Comparison of ENCODE assay signal across 13 cellular contexts in genomic region chr19:7386308-7386707, GRCh38. TPM values are rescaled to one million over a fixed set of nuclear protein-coding genes. Genes with fewer than 3 reads are reported as not detected.
DNase-seq lines count a peak whose midpoint lies in the region; ATAC-seq and TF ChIP-seq lines count a peak whose summit lies in the region.
"Had no signal": no experiment of that assay in that cellular context is flagged by ENCODE, and none has a peak within 500 bp of the region (broad histone marks: within the 10 kb centered on the region; RNA-seq: fewer than 3 reads in every experiment).

No MANE protein-coding gene starts in this region.

- H3K27ac Mint-ChIP-seq in activated T-cell treated with anti-CD3 and anti-CD28 coated beads, Interleukin-2, amount 50 U/mL, for 72 hours = peak overlapping the region; percentile 60
- H3K27ac Mint-ChIP-seq in central memory CD8-positive, alpha-beta T cell (ENCODE audit: low read depth) = peak overlapping the region; percentile 83

- peaks cover 25% of the 10 kb centered on the region for H3K4me1 Mint-ChIP-seq in activated T-cell treated with anti-CD3 and anti-CD28 coated beads, Interleukin-2, amount 50 U/mL, for 72 hours (ENCODE audit: low read depth)
- peaks cover 21% of the 10 kb centered on the region for H3K4me1 Mint-ChIP-seq in activated T-cell treated with anti-CD3 and anti-CD28 coated beads, Interleukin-2, amount 50 U/mL, for 4 hours (ENCODE audit: low read depth)
- peaks cover 19% of the 10 kb centered on the region for H3K4me1 Mint-ChIP-seq in central memory CD8-positive, alpha-beta T cell

- H3K36me3 Mint-ChIP-seq in activated T-cell treated with anti-CD3 and anti-CD28 coated beads, Interleukin-2, amount 50 U/mL, for 72 hours (ENCODE audit: insufficient read depth in 2 of 2) = no peaks in the 10 kb centered on the region
- H3K36me3 Mint-ChIP-seq in activated T-cell treated with anti-CD3 and anti-CD28 coated beads, Interleukin-2, amount 50 U/mL, for 4 hours (ENCODE audit: insufficient read depth) = peaks cover 16% of the 10 kb centered on the region
- peaks cover 66% of the 10 kb centered on the region for H3K36me3 Mint-ChIP-seq in central memory CD8-positive, alpha-beta T cell (ENCODE audit: insufficient read depth)

- no peaks in the 10 kb centered on the region for H3K9me3 Mint-ChIP-seq in activated T-cell treated with anti-CD3 and anti-CD28 coated beads, Interleukin-2, amount 50 U/mL, for 72 hours
- no peaks in the 10 kb centered on the region for H3K9me3 Mint-ChIP-seq in activated T-cell treated with anti-CD3 and anti-CD28 coated beads, Interleukin-2, amount 50 U/mL, for 4 hours
- no peaks in the 10 kb centered on the region for H3K9me3 Mint-ChIP-seq in central memory CD8-positive, alpha-beta T cell

- peak; percentile 11; the same call in 1 of the 2 replicates for TF ChIP-seq RAD21 in Ishikawa (IDR thresholded peaks at IDR 0.05; ENCODE audit: low read depth)

- DNase-seq in activated T-cell treated with anti-CD3 and anti-CD28 coated beads, Interleukin-2, amount 50 U/mL, for 72 hours = peak; percentile 10 to 43
- no peak for DNase-seq in activated T-cell treated with anti-CD3 and anti-CD28 coated beads, Interleukin-2, amount 50 U/mL, for 4 hours
- DNase-seq in central memory CD8-positive, alpha-beta T cell (ENCODE audit: low spot score in 2 of 2) = no peak
- DNase-seq in renal cortical epithelial cell (ENCODE audit: low read depth) = peak; percentile 7
- no peak for DNase-seq in NK-92 (lab: John Stamatoyannopoulos, UW; ENCODE audit: unreplicated experiment)
- DNase-seq in GOT3 (lab: John Stamatoyannopoulos, UW) = no peak
- no peak for DNase-seq in HK-2 (ENCODE audit: unreplicated experiment)
- DNase-seq: AML-193, KG1, NCI-H446 treated with DMSO at 0.1 percent for 48 hours, retina had no signal

- peak in 1 of 2 donors; percentile 53 for ATAC-seq in activated T-cell treated with anti-CD3 and anti-CD28 coated beads, Interleukin-2, amount 50 U/mL, for 72 hours (replicated peaks in 1 of 2)
- ATAC-seq in activated T-cell treated with anti-CD3 and anti-CD28 coated beads, Interleukin-2, amount 50 U/mL, for 4 hours = no peak
- no peak for ATAC-seq in central memory CD8-positive, alpha-beta T cell (replicated peaks; ENCODE audit: extremely low read depth, poor library complexity, severe bottlenecking)
- ATAC-seq: gastroesophageal sphincter had no signal

- H3K27me3 Mint-ChIP-seq in activated T-cell treated with anti-CD3 and anti-CD28 coated beads, Interleukin-2, amount 50 U/mL, for 72 hours (ENCODE audit: low read depth) = no peaks in the 10 kb centered on the region
- no peaks in the 10 kb centered on the region for H3K27me3 Mint-ChIP-seq in activated T-cell treated with anti-CD3 and anti-CD28 coated beads, Interleukin-2, amount 50 U/mL, for 4 hours (ENCODE audit: low read depth)
- no peaks in the 10 kb centered on the region for H3K27me3 Mint-ChIP-seq in central memory CD8-positive, alpha-beta T cell

- peak overlapping the region; percentile 20 to 36 for H3K4me3 Mint-ChIP-seq in activated T-cell treated with anti-CD3 and anti-CD28 coated beads, Interleukin-2, amount 50 U/mL, for 72 hours
- H3K4me3 Mint-ChIP-seq in activated T-cell treated with anti-CD3 and anti-CD28 coated beads, Interleukin-2, amount 50 U/mL, for 4 hours = no peak overlapping the region
- H3K4me3 Mint-ChIP-seq in central memory CD8-positive, alpha-beta T cell = no peak overlapping the region

- TF ChIP-seq EP300 in Ishikawa (IDR thresholded peaks at IDR 0.05; ENCODE audit: borderline replicate concordance) = no peak

TF ChIP-seq in Ishikawa, 13 proteins besides CTCF, POLR2A, EP300 and RAD21:
- TF ChIP-seq REST (IDR thresholded peaks at IDR 0.05; ENCODE audit: low read depth) = no peak
- no peak for TF ChIP-seq YY1 (IDR thresholded peaks at IDR 0.05; ENCODE audit: low read depth)
- no peak for TF ChIP-seq USF1 (IDR thresholded peaks at IDR 0.05)
- no peak for TF ChIP-seq TCF12 (IDR thresholded peaks at IDR 0.05; ENCODE audit: low read depth)
- TF ChIP-seq MAX (IDR thresholded peaks at IDR 0.05) = no peak
- no peak for TF ChIP-seq CREB1 (IDR thresholded peaks at IDR 0.05; ENCODE audit: low read depth)

RNA-seq across cellular contexts. Expression of gene ARHGEF18, which starts 37.6 kb away (rescaled TPM):
- 10 to 100 TPM; 32.8 to 42.7 TPM for total RNA-seq in activated T-cell treated with anti-CD3 and anti-CD28 coated beads, Interleukin-2, amount 50 U/mL, for 72 hours
- 10 to 100 TPM; 33.2 to 38.6 (median 35.4) TPM for total RNA-seq in activated T-cell treated with anti-CD3 and anti-CD28 coated beads, Interleukin-2, amount 50 U/mL, for 4 hours
- 53.0 and 66.0 TPM in 2 replicates for total RNA-seq in renal cortical epithelial cell

Comparison
In these comparisons a context has a peak if more than half of its experiments do, and no peak if none do; other contexts are left out.
1. DNase-seq: peak in activated T-cell treated with anti-CD3 and anti-CD28 coated beads, Interleukin-2, amount 50 U/mL, for 72 hours (2 of 2) and renal cortical epithelial cell (single experiment); none in activated T-cell treated with anti-CD3 and anti-CD28 coated beads, Interleukin-2, amount 50 U/mL, for 4 hours (single experiment), central memory CD8-positive, alpha-beta T cell (0 of 2), NK-92 (single experiment), GOT3 (single experiment) and HK-2 (single experiment).
2. H3K4me3 Mint-ChIP-seq: peak in activated T-cell treated with anti-CD3 and anti-CD28 coated beads, Interleukin-2, amount 50 U/mL, for 72 hours (2 of 2); none in activated T-cell treated with anti-CD3 and anti-CD28 coated beads, Interleukin-2, amount 50 U/mL, for 4 hours (single experiment) and central memory CD8-positive, alpha-beta T cell (single experiment).